ENCODE assay signal across 19 cellular contexts in the genomic region with DNA sequence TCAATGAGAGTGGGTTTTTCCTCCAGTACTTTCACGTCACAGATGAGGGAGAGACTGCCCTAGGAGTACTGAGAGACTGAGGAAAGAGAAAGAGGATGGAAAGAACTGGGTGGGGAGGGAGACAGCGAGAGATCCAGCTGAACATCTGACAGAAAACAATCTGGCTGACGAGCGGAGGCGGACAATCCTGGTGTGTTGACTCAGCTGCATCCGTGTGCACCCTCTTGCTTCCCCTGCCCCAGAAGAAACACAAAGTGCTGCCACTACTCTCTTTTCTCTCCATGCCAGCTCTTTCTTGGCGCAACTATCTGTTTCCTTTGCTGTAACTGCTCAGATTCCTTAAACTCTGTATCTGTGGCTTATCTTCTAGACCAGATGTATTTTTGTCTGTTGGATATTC. TPM values are rescaled to one million over a fixed set of nuclear protein-coding genes. Genes with fewer than 3 reads are reported as not detected.
DNase-seq lines count a peak whose midpoint lies in the region; ATAC-seq and TF ChIP-seq lines count a peak whose summit lies in the region.
"Had no signal": no experiment of that assay in that cellular context is flagged by ENCODE, and none has a peak within 500 bp of the region (broad histone marks: within the 10 kb centered on the region; RNA-seq: fewer than 3 reads in every experiment).

No MANE protein-coding gene starts in this region.

- H3K27me3 Mint-ChIP-seq in osteocyte (ENCODE audit: unreplicated experiment), result no peaks in the 10 kb centered on the region

- peaks cover 4% of the 10 kb centered on the region for H3K4me1 Mint-ChIP-seq in osteocyte (ENCODE audit: unreplicated experiment)
- H3K4me1 Mint-ChIP-seq: activated CD4-positive, alpha-beta T cell treated with anti-CD3 and anti-CD28 coated beads for 36 hours; B cell; natural killer cell had no signal

- peak; percentile 8 for DNase-seq in NCI-H1436 (lab: John Stamatoyannopoulos, UW)
- peak; percentile 98 for DNase-seq in NCI-H510A treated with DMSO at 0.1 percent for 48 hours (lab: John Stamatoyannopoulos, UW)
- peak; percentile 41 for DNase-seq in brain pericyte (ENCODE audit: low read depth, low spot score)
- peak; percentile 69 for DNase-seq in pulmonary artery endothelial cell (ENCODE audit: low read depth, low spot score)
- DNase-seq in osteocyte (ENCODE audit: extremely low spot score, unreplicated experiment), result no peak
- no peak for DNase-seq in GM19238 (ENCODE audit: insufficient read length, low spot score)
- no peak for DNase-seq in stimulated activated naive CD4-positive, alpha-beta T cell treated with Interleukin-2 at 50 U/mL for 16 hours (lab: John Stamatoyannopoulos, UW)
- DNase-seq: activated CD4-positive, alpha-beta T cell treated with anti-CD3 and anti-CD28 coated beads for 36 hours; Caco-2; left colon; MM.1S; natural killer cell; NCI-H2171 treated with DMSO at 0.1 percent for 48 hours; NK-92 treated with Interleukin-12 subunit alpha and Interleukin-12 subunit beta, amount 100 ng/mL, for 24 hours; small intestine; stimulated activated CD4-positive, alpha-beta T cell treated with anti-CD3 and anti-CD28 coated beads, Interleukin-4, amount 100 ng/mL, for 1 hour had no signal

- TF ChIP-seq CTCF in osteocyte (IDR thresholded peaks at IDR 0.05), result no peak

- no peak overlapping the region for H3K4me3 Mint-ChIP-seq in osteocyte (ENCODE audit: unreplicated experiment)
- H3K4me3 Mint-ChIP-seq: activated CD4-positive, alpha-beta T cell treated with anti-CD3 and anti-CD28 coated beads for 36 hours; B cell; natural killer cell had no signal

- no peak overlapping the region for H3K27ac Mint-ChIP-seq in osteocyte (ENCODE audit: unreplicated experiment)
- H3K27ac Mint-ChIP-seq: activated CD4-positive, alpha-beta T cell treated with anti-CD3 and anti-CD28 coated beads for 36 hours; B cell; natural killer cell; progenitor cell of endocrine pancreas had no signal

- ATAC-seq in GM21447 (IDR thresholded peaks at IDR 0.05; ENCODE audit: unreplicated experiment), result no peak
- ATAC-seq: activated CD4-positive, alpha-beta T cell treated with anti-CD3 and anti-CD28 coated beads for 36 hours; left colon; natural killer cell had no signal

- H3K9me3 Mint-ChIP-seq in osteocyte (ENCODE audit: unreplicated experiment), result peaks cover 15% of the 10 kb centered on the region
- H3K9me3 Mint-ChIP-seq: natural killer cell had no signal

- peaks cover 7% of the 10 kb centered on the region for H3K36me3 Mint-ChIP-seq in osteocyte (ENCODE audit: unreplicated experiment)

RNA-seq across cellular contexts. Expression of a gene that starts 7.5 kb away (rescaled TPM):
- total RNA-seq in pulmonary artery endothelial cell (5.3 and 6.1 TPM in 2 replicates), osteocyte (0.91 and 1.2 TPM in 2 replicates)

Comparison
In these comparisons a context has a peak if more than half of its experiments do, and no peak if none do; other contexts are left out.
1. DNase-seq: peak in NCI-H1436 (single experiment), NCI-H510A treated with DMSO at 0.1 percent for 48 hours (single experiment), brain pericyte (single experiment) and pulmonary artery endothelial cell (single experiment); none in osteocyte (single experiment), GM19238 (single experiment) and stimulated activated naive CD4-positive, alpha-beta T cell treated with Interleukin-2 at 50 U/mL for 16 hours (single experiment).